1 cellular context compared by ENCODE assay signal in genomic region chr4:646460-646859, GRCh38.
TF ChIP-seq lines count a peak whose summit lies in the region.

No MANE protein-coding gene starts in this region.

TF ChIP-seq in K562, 482 proteins besides CTCF, POLR2A, EP300 and RAD21 (continued from another document and continues in another):
- TF ChIP-seq ZBTB7A (IDR thresholded peaks at IDR 0.05; ENCODE audit: borderline replicate concordance, control insufficient read depth, low read depth, low read length): no peak
- TF ChIP-seq TSHZ1 (CRISPR knock-in tag; IDR thresholded peaks at IDR 0.05): no peak
- TF ChIP-seq CBX1 (IDR thresholded peaks at IDR 0.05; ENCODE audit: low read depth): 0 out of 2 replicates have a peak, but pooled peaks have one; percentile 44
- TF ChIP-seq CXXC5 (CRISPR knock-in tag; IDR thresholded peaks at IDR 0.05): 0 out of 2 replicates have a peak, but pooled peaks have one; percentile 27
- no peak for TF ChIP-seq ZNF408 (CRISPR knock-in tag; IDR thresholded peaks at IDR 0.05; ENCODE audit: low read depth)
- TF ChIP-seq MAFF (IDR thresholded peaks at IDR 0.05; ENCODE audit: low read length): no peak
- no peak for TF ChIP-seq NR4A1 (CRISPR knock-in tag; IDR thresholded peaks at IDR 0.05)
- TF ChIP-seq NR4A1 (tag; IDR thresholded peaks at IDR 0.05): no peak
- TF ChIP-seq THRB (CRISPR knock-in tag; conservative IDR thresholded peaks at IDR 0.05): no peak
- no peak; the same call in 1 of the 2 replicates for TF ChIP-seq ETV1 (tag; conservative IDR thresholded peaks at IDR 0.05; ENCODE audit: low read depth)
- no peak for TF ChIP-seq ZNF224 (CRISPR knock-in tag; IDR thresholded peaks at IDR 0.05)
- no peak for TF ChIP-seq ZNF165 (CRISPR knock-in tag; IDR thresholded peaks at IDR 0.05; ENCODE audit: borderline replicate concordance)
- TF ChIP-seq PHTF2 (CRISPR knock-in tag; IDR thresholded peaks at IDR 0.05): no peak
- TF ChIP-seq L3MBTL2 (IDR thresholded peaks at IDR 0.05): peak; percentile 64
- TF ChIP-seq MNT (conservative IDR thresholded peaks at IDR 0.05): peak in 1 of 2 experiments; percentile 42; a peak in 1 of 4 replicates
- no peak for TF ChIP-seq XRCC5 (IDR thresholded peaks at IDR 0.05; ENCODE audit: low read depth, low read length)
- TF ChIP-seq CC2D1A (IDR thresholded peaks at IDR 0.05): 0 out of 2 replicates have a peak, but pooled peaks have one; percentile 21
- no peak for TF ChIP-seq TAF9B (IDR thresholded peaks at IDR 0.05; ENCODE audit: partially characterized antibody)
- TF ChIP-seq TEAD4 (IDR thresholded peaks at IDR 0.05; ENCODE audit: low read length): 0 out of 2 replicates have a peak, but pooled peaks have one; percentile 6
- TF ChIP-seq TEAD4 (CRISPR knock-in tag; IDR thresholded peaks at IDR 0.05; ENCODE audit: borderline replicate concordance): no peak
- TF ChIP-seq MITF (IDR thresholded peaks at IDR 0.05): no peak
- no peak for TF ChIP-seq HMG20B (CRISPR knock-in tag; IDR thresholded peaks at IDR 0.05)
- TF ChIP-seq RHOXF2B (CRISPR knock-in tag; conservative IDR thresholded peaks at IDR 0.05): no peak
- TF ChIP-seq KHSRP (IDR thresholded peaks at IDR 0.05): no peak
- no peak for TF ChIP-seq ZNF274 (IDR thresholded peaks at IDR 0.05; ENCODE audit: borderline replicate concordance, low read depth, low read length)
- TF ChIP-seq UBTF (IDR thresholded peaks at IDR 0.05; ENCODE audit: borderline replicate concordance in 1 of 2, low read depth in 2 of 2, low read length in 2 of 2): peak in 1 of 2 experiments; percentile 33; a peak in 1 of 4 replicates
- TF ChIP-seq ATF7 (IDR thresholded peaks at IDR 0.05): no peak
- no peak for TF ChIP-seq HDAC8 (tag; IDR thresholded peaks at IDR 0.05)
- no peak for TF ChIP-seq RERE (CRISPR knock-in tag; IDR thresholded peaks at IDR 0.05; ENCODE audit: borderline replicate concordance)
- peak; percentile 44; the same call in 1 of the 2 replicates for TF ChIP-seq EP400 (IDR thresholded peaks at IDR 0.05)
- peak; percentile 70 to 75 for TF ChIP-seq NRF1 (conservative IDR thresholded peaks at IDR 0.05 in 1 of 2, IDR thresholded peaks at IDR 0.05 in 1 of 2)
- peak in 1 of 2 experiments; percentile 71 for TF ChIP-seq E2F6 (IDR thresholded peaks at IDR 0.05; ENCODE audit: borderline replicate concordance in 1 of 2, extremely low read depth in 1 of 2, insufficient read depth in 1 of 2, insufficient read length in 1 of 2, low read depth in 1 of 2, low read length in 1 of 2, poor library complexity in 1 of 2, severe bottlenecking in 1 of 2)
- 0 out of 4 replicates have a peak, but pooled peaks of 1 of the 2 experiments have one; percentile 53 for TF ChIP-seq MAZ (CRISPR knock-in tag; conservative IDR thresholded peaks at IDR 0.05 in 1 of 2, IDR thresholded peaks at IDR 0.05 in 1 of 2)
- TF ChIP-seq PRPF4 (IDR thresholded peaks at IDR 0.05; ENCODE audit: insufficient read depth, low read depth, low read length, poor library complexity, severe bottlenecking): no peak
- TF ChIP-seq SIRT6 (IDR thresholded peaks at IDR 0.05; ENCODE audit: low read depth, low read length): no peak
- TF ChIP-seq CTCFL (IDR thresholded peaks at IDR 0.05; ENCODE audit: borderline replicate concordance, insufficient read depth, low read depth, low read length, poor library complexity, severe bottlenecking): peak; percentile 87
- no peak for TF ChIP-seq ESRRB (CRISPR knock-in tag; IDR thresholded peaks at IDR 0.05; ENCODE audit: borderline replicate concordance)
- TF ChIP-seq HDGF (IDR thresholded peaks at IDR 0.05): no peak
- TF ChIP-seq MCM5 (IDR thresholded peaks at IDR 0.05; ENCODE audit: low read depth): no peak
- no peak for TF ChIP-seq IFI16 (CRISPR knock-in tag; IDR thresholded peaks at IDR 0.05)
- no peak for TF ChIP-seq HMGN3 (IDR thresholded peaks at IDR 0.05; ENCODE audit: borderline replicate concordance, extremely low read depth, insufficient read length, low read depth, low read length)
- no peak for TF ChIP-seq HBP1 (CRISPR knock-in tag; IDR thresholded peaks at IDR 0.05)
